In the genomic region with DNA sequence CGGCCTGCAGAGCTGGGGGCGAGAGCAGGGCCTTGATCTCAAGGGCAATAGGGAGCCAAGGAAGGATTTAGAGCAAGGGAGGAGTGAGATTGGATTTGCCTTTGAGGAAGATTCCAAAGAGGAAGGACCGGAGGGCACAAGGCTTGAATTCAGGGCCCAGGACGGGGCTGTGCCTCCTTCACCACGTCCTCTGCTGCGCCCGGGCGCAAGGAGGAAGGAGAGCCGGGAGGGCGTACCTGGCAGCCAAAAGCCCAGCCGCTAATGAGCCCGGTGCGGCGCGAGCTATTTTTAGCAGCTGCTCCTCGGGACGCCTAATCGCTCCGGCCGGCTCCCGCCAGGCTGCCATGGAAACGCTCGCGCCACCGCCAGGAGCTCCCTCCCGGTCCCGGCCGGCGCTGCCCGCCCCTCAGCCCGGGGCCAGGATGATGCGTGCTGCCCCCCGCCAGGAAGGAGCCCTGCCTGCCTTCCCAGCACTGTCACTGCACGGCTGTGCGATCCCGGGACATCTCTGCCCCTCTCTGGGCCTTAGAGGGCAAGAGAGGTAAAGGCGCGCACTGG, we compare ENCODE assay signal across 8 cellular contexts. TPM values are rescaled to one million over a fixed set of nuclear protein-coding genes. Genes with fewer than 3 reads are reported as not detected.
DNase-seq lines count a peak whose midpoint lies in the region; ATAC-seq and TF ChIP-seq lines count a peak whose summit lies in the region.

No MANE protein-coding gene starts in this region.

- TF ChIP-seq CTCF in RWPE2 (IDR thresholded peaks at IDR 0.05; ENCODE audit: poor library complexity, severe bottlenecking): no peak
- no peak for TF ChIP-seq CTCF in cardiac muscle cell (IDR thresholded peaks at IDR 0.05; ENCODE audit: low read depth, low read length)

- DNase-seq in HAP-1 (ENCODE audit: low spot score in 2 of 2): peak; percentile 75 to 88
- no peak for DNase-seq in RWPE2 (ENCODE audit: low spot score)
- peak; percentile 69 to 97 for DNase-seq in cardiac muscle cell (ENCODE audit: low read depth in 1 of 2, low spot score in 1 of 2)
- peak; percentile 9 for DNase-seq in renal cortical epithelial cell (ENCODE audit: low read depth)
- no peak for DNase-seq in T-helper 2 cell
- DNase-seq in HuH-7 (ENCODE audit: low spot score): no peak
- no peak for DNase-seq in activated CD8-positive, alpha-beta memory T cell treated with anti-CD3 and anti-CD28 coated beads, Interleukin-2, amount 50 U/mL, for 4 hours

- H3K27ac ChIP-seq in RWPE2 (ENCODE audit: poor library complexity, severe bottlenecking) (peak overlapping the region; percentile 30), cardiac muscle cell (peak overlapping the region; percentile 74)

- H3K4me1 ChIP-seq in HAP-1: peaks cover 16% of the 10 kb centered on the region
- H3K4me1 ChIP-seq in RWPE2 (ENCODE audit: insufficient read depth, poor library complexity, severe bottlenecking): peaks cover 8% of the 10 kb centered on the region
- peaks cover 33% of the 10 kb centered on the region for H3K4me1 ChIP-seq in cardiac muscle cell (ENCODE audit: low read depth)

- no peaks in the 10 kb centered on the region for H3K27me3 ChIP-seq in HAP-1 (ENCODE audit: low read depth)
- H3K27me3 ChIP-seq in RWPE2 (ENCODE audit: insufficient read depth, poor library complexity, severe bottlenecking): no peaks in the 10 kb centered on the region
- no peaks in the 10 kb centered on the region for H3K27me3 ChIP-seq in cardiac muscle cell

- H3K9me3 ChIP-seq in HAP-1: peaks cover 15% of the 10 kb centered on the region
- H3K9me3 ChIP-seq in RWPE2 (ENCODE audit: severe bottlenecking): peaks cover 8% of the 10 kb centered on the region
- H3K9me3 ChIP-seq in cardiac muscle cell (ENCODE audit: low read depth): no peaks in the 10 kb centered on the region

- H3K36me3 ChIP-seq in HAP-1 (replicated peaks): no peaks in the 10 kb centered on the region
- no peaks in the 10 kb centered on the region for H3K36me3 ChIP-seq in RWPE2 (ENCODE audit: low read depth)
- no peaks in the 10 kb centered on the region for H3K36me3 ChIP-seq in cardiac muscle cell

- ATAC-seq in RWPE2 (ENCODE audit: low read depth) (peak; percentile 25; the same call in 1 of the 3 replicates), GM18519 (IDR thresholded peaks at IDR 0.05; ENCODE audit: low FRiP score, unreplicated experiment) (no peak)

- H3K4me3 ChIP-seq in HAP-1 (peak overlapping the region; percentile 18), RWPE2 (ENCODE audit: severe bottlenecking) (no peak overlapping the region), cardiac muscle cell (no peak overlapping the region)

- in situ Hi-C loops in HAP-1 (cut with MboI; ENCODE audit: low sequenced_read_pairs): no loop called here

RNA-seq across cellular contexts. Expression of gene TINCR, which starts 31.3 kb away (rescaled TPM):
- total RNA-seq in cardiac muscle cell: 1.3 and 2.4 TPM in 2 replicates
- 1.9 and 3.7 TPM in 2 replicates for polyA plus RNA-seq in cardiac muscle cell
- not detected in 2 replicates for total RNA-seq in renal cortical epithelial cell

Comparison
In these comparisons a context has a peak if more than half of its experiments do, and no peak if none do; other contexts are left out.
1. DNase-seq: peak in HAP-1 (2 of 2), cardiac muscle cell (2 of 2) and renal cortical epithelial cell (single experiment); none in RWPE2 (single experiment), T-helper 2 cell (0 of 5), HuH-7 (single experiment) and activated CD8-positive, alpha-beta memory T cell treated with anti-CD3 and anti-CD28 coated beads, Interleukin-2, amount 50 U/mL, for 4 hours (single experiment).